In genomic region chr20:48207505-48207904, GRCh38 we compare ENCODE assay signal across 1 cellular context.
TF ChIP-seq lines count a peak whose summit lies in the region.

No MANE protein-coding gene starts in this region.

TF ChIP-seq in HEK293, 187 proteins besides CTCF, POLR2A, EP300 and RAD21 (continued from another document):
- TF ChIP-seq ZNF518A (tag by site-specific recombination; conservative IDR thresholded peaks at IDR 0.05; ENCODE audit: low read depth) (no peak), ZNF670 (tag by site-specific recombination; IDR thresholded peaks at IDR 0.05; ENCODE audit: low read depth) (no peak), SP3 (tag by site-specific recombination; IDR thresholded peaks at IDR 0.05) (no peak), SALL2 (tag by site-specific recombination; IDR thresholded peaks at IDR 0.05; ENCODE audit: borderline replicate concordance) (no peak), ZNF791 (tag by site-specific recombination; IDR thresholded peaks at IDR 0.05) (no peak), ZNF140 (tag by site-specific recombination; IDR thresholded peaks at IDR 0.05) (no peak), ZNF121 (tag by site-specific recombination; IDR thresholded peaks at IDR 0.05) (no peak), ZNF639 (tag by site-specific recombination; IDR thresholded peaks at IDR 0.05) (no peak), ZSCAN23 (tag by site-specific recombination; IDR thresholded peaks at IDR 0.05) (no peak), ZNF48 (tag by site-specific recombination; IDR thresholded peaks at IDR 0.05) (no peak), ZNF274 (IDR thresholded peaks at IDR 0.05; ENCODE audit: low read length) (no peak), ZNF274 (tag by site-specific recombination; IDR thresholded peaks at IDR 0.05; ENCODE audit: borderline replicate concordance) (no peak), TCF7L2 (IDR thresholded peaks at IDR 0.05; ENCODE audit: borderline replicate concordance, low read depth, low read length) (no peak), ZNF248 (tag by site-specific recombination; IDR thresholded peaks at IDR 0.05) (no peak), ZNF76 (tag by site-specific recombination; IDR thresholded peaks at IDR 0.05; ENCODE audit: borderline replicate concordance, low read depth) (no peak), SCRT2 (tag by site-specific recombination; IDR thresholded peaks at IDR 0.05) (no peak)
